Comparison of ENCODE assay signal across 33 cellular contexts in the genomic region with DNA sequence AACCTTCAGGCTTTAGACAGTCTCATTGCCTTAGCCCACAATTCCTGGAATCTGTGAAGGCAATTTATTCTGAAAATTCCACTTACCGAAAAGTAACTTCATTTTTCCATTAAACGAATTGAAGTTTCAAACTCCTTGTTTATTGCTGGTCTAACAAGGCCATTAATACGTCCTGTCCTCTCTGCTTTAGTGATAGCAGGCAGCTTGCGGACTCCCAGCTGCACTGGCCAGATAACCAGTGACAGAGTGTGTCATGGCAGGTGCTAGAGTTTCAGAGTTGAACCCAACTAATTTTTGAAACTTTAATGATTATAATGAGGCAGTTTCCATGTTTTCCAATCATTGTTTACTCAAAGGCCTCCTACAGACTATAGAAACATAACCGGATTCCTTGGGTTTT. TPM values are rescaled to one million over a fixed set of nuclear protein-coding genes. Genes with fewer than 3 reads are reported as not detected.
"Had no signal": no experiment of that assay in that cellular context is flagged by ENCODE, and none has a peak within 500 bp of the region (broad histone marks: within the 10 kb centered on the region; RNA-seq: fewer than 3 reads in every experiment).

No MANE protein-coding gene starts in this region.

- H3K4me3 ChIP-seq: PC-9 had no signal

- H3K27me3 ChIP-seq: brain microvascular endothelial cell had no signal

- DNase-seq: activated B cell treated with CpG ODN at 0.5 μM for 24 hours; activated CD4-positive, alpha-beta T cell treated with anti-CD3 and anti-CD28 coated beads for 48 hours; activated CD4-positive, alpha-beta T cell treated with anti-CD3 and anti-CD28 coated beads, Interleukin-2, amount 50 U/mL, for 4 hours; activated CD4-positive, CD25-positive, alpha-beta regulatory T cell treated with anti-CD3 and anti-CD28 coated beads, Interleukin-2, amount 50 U/mL, for 72 hours; activated CD8-positive, alpha-beta T cell treated with anti-CD3 and anti-CD28 coated beads for 36 hours; activated effector memory CD4-positive, alpha-beta T cell treated with anti-CD3 and anti-CD28 coated beads, Interleukin-2, amount 50 U/mL, for 16 hours; activated naive CD4-positive, alpha-beta T cell; activated naive CD4-positive, alpha-beta T cell treated with anti-CD3 and anti-CD28 coated beads, Interleukin-2, amount 50 U/mL, for 16 hours; activated naive CD8-positive, alpha-beta T cell treated with anti-CD3 and anti-CD28 coated beads for 36 hours; activated T-cell treated with anti-CD3 and anti-CD28 coated beads, Interleukin-2, amount 50 U/mL, for 1 hour; activated T-cell treated with anti-CD3 and anti-CD28 coated beads, Interleukin-2, amount 50 U/mL, for 72 hours; amniotic stem cell; aorta; brain microvascular endothelial cell; NCI-H1105; NCI-H1417 treated with DMSO at 0.1 percent for 48 hours; NCI-H187 treated with DMSO at 0.1 percent for 48 hours; NCI-H2081; NCI-H226; NCI-H446 treated with DMSO at 0.1 percent for 48 hours; NCI-H524; NCI-H69; PC-9; SIG-M5; SW 1271; T-helper 1 cell; T-helper 2 cell; T-helper 9 cell had no signal

- H3K27ac ChIP-seq: brain microvascular endothelial cell, PC-9, RWPE1, VCaP had no signal

RNA-seq across cellular contexts. Expression of gene LOXL4, which starts 31.1 kb away (rescaled TPM):
- total RNA-seq: activated B cell treated with CpG ODN at 0.5 μM for 24 hours; activated CD8-positive, alpha-beta memory T cell treated with anti-CD3 and anti-CD28 coated beads for 36 hours; activated CD8-positive, alpha-beta T cell treated with anti-CD3 and anti-CD28 coated beads for 36 hours; activated naive CD8-positive, alpha-beta T cell treated with anti-CD3 and anti-CD28 coated beads for 36 hours; activated T-cell treated with anti-CD3 and anti-CD28 coated beads, Interleukin-2, amount 50 U/mL, for 72 hours; activated T-helper 17 cell treated with anti-CD3 and anti-CD28 coated beads, Interleukin-2, amount 50 U/mL, for 72 hours; MCF 10A had no signal
